ENCODE assay signal across 1 cellular context in genomic region chr12:5096241-5096880, GRCh38.
TF ChIP-seq lines count a peak whose summit lies in the region.

No MANE protein-coding gene starts in this region.

TF ChIP-seq in WTC11, 78 proteins besides CTCF, POLR2A, EP300 and RAD21 (continued from another document):
- TF ChIP-seq ARID4B (CRISPR knock-in tag; IDR thresholded peaks at IDR 0.05; ENCODE audit: borderline replicate concordance), result no peak
- no peak for TF ChIP-seq CREM (CRISPR knock-in tag; IDR thresholded peaks at IDR 0.05)
- TF ChIP-seq ATF3 (CRISPR knock-in tag; conservative IDR thresholded peaks at IDR 0.05), result no peak
- TF ChIP-seq USF2 (CRISPR knock-in tag; IDR thresholded peaks at IDR 0.05), result no peak
- TF ChIP-seq ATF6 (CRISPR knock-in tag; IDR thresholded peaks at IDR 0.05), result no peak
- TF ChIP-seq RORB (CRISPR knock-in tag; IDR thresholded peaks at IDR 0.05), result no peak
- TF ChIP-seq GABPB1 (CRISPR knock-in tag; IDR thresholded peaks at IDR 0.05), result no peak
- no peak for TF ChIP-seq KAT7 (CRISPR knock-in tag; IDR thresholded peaks at IDR 0.05; ENCODE audit: borderline replicate concordance)
- no peak for TF ChIP-seq AFF4 (CRISPR knock-in tag; IDR thresholded peaks at IDR 0.05; ENCODE audit: borderline replicate concordance)
- no peak for TF ChIP-seq MYBL2 (CRISPR knock-in tag; IDR thresholded peaks at IDR 0.05)
- no peak for TF ChIP-seq ATF1 (CRISPR knock-in tag; IDR thresholded peaks at IDR 0.05)
- TF ChIP-seq ZNF512 (CRISPR knock-in tag; IDR thresholded peaks at IDR 0.05; ENCODE audit: borderline replicate concordance), result no peak
- no peak for TF ChIP-seq ZBTB21 (CRISPR knock-in tag; IDR thresholded peaks at IDR 0.05; ENCODE audit: borderline replicate concordance)
- TF ChIP-seq ZNF263 (CRISPR knock-in tag; IDR thresholded peaks at IDR 0.05; ENCODE audit: low read depth), result no peak
